8 cellular contexts compared by ENCODE assay signal in genomic region chr16:81469710-81470481, GRCh38. TPM values are rescaled to one million over a fixed set of nuclear protein-coding genes. Genes with fewer than 3 reads are reported as not detected.
DNase-seq lines count a peak whose midpoint lies in the region; ATAC-seq and TF ChIP-seq lines count a peak whose summit lies in the region.

No MANE protein-coding gene starts in this region.

- DNase-seq in GM06990 (ENCODE audit: extremely low read depth, insufficient read length) (peak; percentile 61), mammary epithelial cell (no peak), HuH-7.5 (ENCODE audit: low spot score) (no peak), HEK293T (ENCODE audit: extremely low spot score) (no peak)

- H3K27ac ChIP-seq in HUES64 (ENCODE audit: low read depth, low read length) (peak overlapping the region; percentile 16; the same call in 1 of the 2 replicates), mammary epithelial cell (ENCODE audit: insufficient read depth, low read depth, low read length) (no peak overlapping the region)

- H3K36me3 ChIP-seq in GM06990 (ENCODE audit: control insufficient read depth, insufficient read depth, low read length): peaks cover 1% of the 10 kb centered on the region
- peaks cover 18% of the 10 kb centered on the region for H3K36me3 ChIP-seq in HUES64 (ENCODE audit: insufficient read depth, low read length)
- peaks cover 12% of the 10 kb centered on the region for H3K36me3 ChIP-seq in mammary epithelial cell (ENCODE audit: insufficient read depth, low read length)

- H3K4me2 ChIP-seq in mammary epithelial cell (ENCODE audit: insufficient read depth, low read depth, low read length): no peak overlapping the region

- H3K4me3 ChIP-seq in GM06990 (replicated peaks; ENCODE audit: low read depth, low read length): peak overlapping the region; percentile 33
- no peak overlapping the region for H3K4me3 ChIP-seq in HUES64 (ENCODE audit: low read length)
- peak overlapping the region; percentile 15 for H3K4me3 ChIP-seq in mononuclear cell (ENCODE audit: low read length)
- H3K4me3 ChIP-seq in mammary epithelial cell (replicated peaks in 1 of 3; ENCODE audit: insufficient read depth in 1 of 3, low read depth in 2 of 3, low read length in 3 of 3): no peak overlapping the region

- CTCF ChIA-PET in mammary epithelial cell (lab: Charles Lee; ENCODE audit: low non-redundant PET): no interaction called here
- CTCF ChIA-PET in HEK293T (lab: Yijun Ruan, JAX): no interaction called here

- H3K27me3 Mint-ChIP-seq in activated T-helper 17 cell treated with anti-CD3 and anti-CD28 coated beads, Interleukin-2, amount 50 U/mL, for 72 hours: no peaks in the 10 kb centered on the region

- no peak overlapping the region for H3K9ac ChIP-seq in HUES64 (ENCODE audit: low read depth, low read length)
- no peak overlapping the region for H3K9ac ChIP-seq in mammary epithelial cell (ENCODE audit: insufficient read depth, low read length)

- peaks cover 50% of the 10 kb centered on the region for H3K4me1 Mint-ChIP-seq in activated T-helper 17 cell treated with anti-CD3 and anti-CD28 coated beads, Interleukin-2, amount 50 U/mL, for 72 hours

- peak overlapping the region; percentile 51 for H3K27ac Mint-ChIP-seq in activated T-helper 17 cell treated with anti-CD3 and anti-CD28 coated beads, Interleukin-2, amount 50 U/mL, for 72 hours

- peaks cover 100% of the 10 kb centered on the region for H3K79me2 ChIP-seq in mammary epithelial cell (ENCODE audit: insufficient read depth, low read length)

- no peak overlapping the region for H2AFZ ChIP-seq in mammary epithelial cell (ENCODE audit: low read depth, low read length)

- H3K27me3 ChIP-seq in GM06990 (replicated peaks; ENCODE audit: control insufficient read depth, insufficient read depth, low read length) (no peaks in the 10 kb centered on the region), HUES64 (ENCODE audit: insufficient read depth, low read length) (no peaks in the 10 kb centered on the region), mononuclear cell (ENCODE audit: insufficient read depth, low read length) (no peaks in the 10 kb centered on the region), mammary epithelial cell (ENCODE audit: insufficient read depth, low read length) (no peaks in the 10 kb centered on the region)

- BruUV-seq in mammary epithelial cell (replicated peaks; lab: Mats Ljungman, UMichigan): no TSS peak

- intact Hi-C loops in mammary epithelial cell (cut with micrococcal nuclease): no loop called here

- H3K36me3 Mint-ChIP-seq in activated T-helper 17 cell treated with anti-CD3 and anti-CD28 coated beads, Interleukin-2, amount 50 U/mL, for 72 hours (ENCODE audit: low read depth): peaks cover 3% of the 10 kb centered on the region

- in situ Hi-C loops in mammary epithelial cell (cut with MboI; ENCODE audit: low sequenced_read_pairs in 2 of 2): no loop called here

- H3K9me3 Mint-ChIP-seq in activated T-helper 17 cell treated with anti-CD3 and anti-CD28 coated beads, Interleukin-2, amount 50 U/mL, for 72 hours: no peaks in the 10 kb centered on the region

- H3K4me3 Mint-ChIP-seq in activated T-helper 17 cell treated with anti-CD3 and anti-CD28 coated beads, Interleukin-2, amount 50 U/mL, for 72 hours: peak overlapping the region; percentile 49

- ATAC-seq in GM21390 (IDR thresholded peaks at IDR 0.05; ENCODE audit: unreplicated experiment): peak; percentile 96
- ATAC-seq in activated T-helper 17 cell treated with anti-CD3 and anti-CD28 coated beads, Interleukin-2, amount 50 U/mL, for 72 hours (replicated peaks): peak; percentile 85

- dilution Hi-C loops in mammary epithelial cell (cut with HindIII; ENCODE audit: low sequenced_read_pairs): no loop called here

- H3K4me1 ChIP-seq in HUES64 (ENCODE audit: insufficient read depth, low read length) (0 out of 2 replicates have a peak, but pooled peaks cover 6% of the 10 kb centered on the region), mononuclear cell (ENCODE audit: insufficient read depth, low read length) (peaks cover 95% of the 10 kb centered on the region), mammary epithelial cell (ENCODE audit: insufficient read depth, low read length) (no peaks in the 10 kb centered on the region)

- H3K9me3 ChIP-seq in HUES64 (ENCODE audit: insufficient read depth, low read depth, low read length) (no peaks in the 10 kb centered on the region), mononuclear cell (ENCODE audit: low read depth, low read length) (no peaks in the 10 kb centered on the region), mammary epithelial cell (replicated peaks; ENCODE audit: insufficient read depth, low read length) (no peaks in the 10 kb centered on the region)

- WGBS in HUES64: 84% methylated on average over 12 of the region's 12 CpGs
- WGBS in mammary epithelial cell (ENCODE audit: low coverage, missing lambda C conversion rate): 97% methylated on average over 12 of the region's 12 CpGs

- peaks cover 20% of the 10 kb centered on the region for H4K20me1 ChIP-seq in mammary epithelial cell (ENCODE audit: insufficient read depth, low read length)

- TF ChIP-seq CTCF in GM06990 (IDR thresholded peaks at IDR 0.05; ENCODE audit: insufficient read depth, low read length, poor library complexity, severe bottlenecking) (no peak), mammary epithelial cell (conservative IDR thresholded peaks at IDR 0.05 in 1 of 2, IDR thresholded peaks at IDR 0.05 in 1 of 2; ENCODE audit: extremely low read depth in 1 of 2, insufficient read depth in 1 of 2, low read depth in 1 of 2, low read length in 2 of 2) (no peak)

- POLR2A ChIA-PET in HEK293T (lab: Yijun Ruan, JAX): no interaction called here

TF ChIP-seq in HEK293T, 16 proteins besides CTCF, POLR2A, EP300 and RAD21:
- no peak for TF ChIP-seq L3MBTL2 (conservative IDR thresholded peaks at IDR 0.05)
- TF ChIP-seq ARNT (IDR thresholded peaks at IDR 0.05): no peak
- TF ChIP-seq TARDBP (IDR thresholded peaks at IDR 0.05): no peak
- TF ChIP-seq ZNF384 (IDR thresholded peaks at IDR 0.05): no peak
- no peak for TF ChIP-seq FOXK2 (IDR thresholded peaks at IDR 0.05)
- TF ChIP-seq FOXM1 (IDR thresholded peaks at IDR 0.05; ENCODE audit: borderline replicate concordance): no peak
- TF ChIP-seq BHLHE40 (IDR thresholded peaks at IDR 0.05; ENCODE audit: borderline replicate concordance): no peak
- no peak for TF ChIP-seq PKNOX1 (IDR thresholded peaks at IDR 0.05)
- no peak for TF ChIP-seq FOXA1 (IDR thresholded peaks at IDR 0.05)
- TF ChIP-seq NFRKB (IDR thresholded peaks at IDR 0.05): no peak
- TF ChIP-seq SUZ12 (IDR thresholded peaks at IDR 0.05): no peak
- TF ChIP-seq ELF4 (IDR thresholded peaks at IDR 0.05): no peak
- TF ChIP-seq CTBP1 (IDR thresholded peaks at IDR 0.05; ENCODE audit: borderline replicate concordance): no peak
- no peak for TF ChIP-seq SP1 (IDR thresholded peaks at IDR 0.05)
- TF ChIP-seq HDGF (IDR thresholded peaks at IDR 0.05; ENCODE audit: borderline replicate concordance): no peak

RNA-seq across cellular contexts. Expression of gene CMIP, which starts 25.3 kb away (rescaled TPM):
- polyA plus RNA-seq in HUES64 (2013, experiment 1 of 2): 23.9 TPM
- 30.1 TPM for polyA plus RNA-seq in HUES64 (2013, experiment 2 of 2)
- 10 to 100 TPM; 28.5 to 57.5 TPM for total RNA-seq in activated T-helper 17 cell treated with anti-CD3 and anti-CD28 coated beads, Interleukin-2, amount 50 U/mL, for 72 hours
- total RNA-seq in mononuclear cell (29.6 TPM), mammary epithelial cell (10 to 100 TPM; 44.5 to 98.5 TPM)
- 15.7 TPM for polyA plus RNA-seq in mammary epithelial cell
- polyA minus RNA-seq in mammary epithelial cell: 61.9 TPM

Comparison
In these comparisons a context has a peak if more than half of its experiments do, and no peak if none do; other contexts are left out.
1. H3K4me3 ChIP-seq: peak in GM06990 (single experiment) and mononuclear cell (single experiment); none in HUES64 (single experiment) and mammary epithelial cell (0 of 3).